Comparison of ENCODE assay signal across 13 cellular contexts in genomic region chr5:136040746-136041415, GRCh38. TPM values are rescaled to one million over a fixed set of nuclear protein-coding genes. Genes with fewer than 3 reads are reported as not detected.
DNase-seq lines count a peak whose midpoint lies in the region; ATAC-seq, FAIRE-seq and TF ChIP-seq lines count a peak whose summit lies in the region.
"Had no signal": no experiment of that assay in that cellular context is flagged by ENCODE, and none has a peak within 500 bp of the region (broad histone marks: within the 10 kb centered on the region; RNA-seq: fewer than 3 reads in every experiment).

No MANE protein-coding gene starts in this region.

- TF ChIP-seq CTCF in RWPE1 (conservative IDR thresholded peaks at IDR 0.05; ENCODE audit: low read depth) (no peak), HepG2 (CRISPR knock-in tag; IDR thresholded peaks at IDR 0.05) (no peak)

- H3K27me3 ChIP-seq in BLaER1 (no peaks in the 10 kb centered on the region), HepG2 (ENCODE audit: control insufficient read depth in 1 of 2, insufficient read depth in 2 of 2, low read length in 2 of 2) (no peaks in the 10 kb centered on the region)

- no peak for DNase-seq in H54 (ENCODE audit: insufficient read length, low spot score)
- no peak for DNase-seq in RWPE1 (ENCODE audit: low spot score)
- no peak for DNase-seq in HepG2 (ENCODE audit: low spot score)
- DNase-seq in head of caudate nucleus = no peak
- DNase-seq in stimulated activated CD4-positive, alpha-beta T cell treated with anti-CD3 and anti-CD28 coated beads, Interleukin-15, amount 100 ng/mL, for 24 hours = no peak
- DNase-seq in NCI-H774 (lab: John Stamatoyannopoulos, UW) = no peak
- DNase-seq: activated naive CD8-positive, alpha-beta T cell treated with anti-CD3 and anti-CD28 coated beads, Interleukin-2, amount 10 ng/mL, durations not matched to agents 7 days and 5 days; NCI-H2227 treated with DMSO at 0.1 percent for 48 hours; psoas muscle had no signal

- H3K36me3 ChIP-seq in BLaER1 = no peaks in the 10 kb centered on the region
- peaks cover 31 to 69% of the 10 kb centered on the region in 2 experiments for H3K36me3 ChIP-seq in HepG2 (replicated peaks in 1 of 2; ENCODE audit: control insufficient read depth in 1 of 2, insufficient read depth in 2 of 2, low read length in 2 of 2)

- H3K9me3 ChIP-seq in BLaER1 (peaks cover 11% of the 10 kb centered on the region), HepG2 (ENCODE audit: low read length) (no peaks in the 10 kb centered on the region)

- H3K4me2 ChIP-seq in BLaER1 = peak overlapping the region; percentile 67
- H3K4me2 ChIP-seq in HepG2 (ENCODE audit: low read depth, low read length) = no peak overlapping the region

- in situ Hi-C loops in HepG2 (cut with HindIII; ENCODE audit: extremely low pct_ligation_motif_present, low pct_unique_long_range_greater_than_20kb) = no loop called here

- TF ChIP-seq RAD21 in HepG2 (CRISPR knock-in tag; IDR thresholded peaks at IDR 0.05) = no peak

- POLR2A ChIA-PET in RWPE1 (lab: Yijun Ruan, JAX; ENCODE audit: low non-redundant PET) (no interaction called here), HepG2 (lab: Yijun Ruan, JAX) (interaction anchor here (1.6 to 5.4 kb wide), 3 partner anchors 9 to 13 kb away, joined by 6 to 29 read pairs (median 11); no protein-coding TSS in a partner anchor)

- no TSS peak for BruUV-seq in HepG2 (replicated peaks; lab: Mats Ljungman, UMichigan)

- H2AFZ ChIP-seq in HepG2 (ENCODE audit: low read length) = no peak overlapping the region

- H3K27ac ChIP-seq in BLaER1 (0 out of 2 replicates have a peak overlapping the region, but pooled peaks have one; percentile 10), RWPE1 (peak overlapping the region; percentile 64), HepG2 (ENCODE audit: extremely low read length, insufficient read depth, low read length) (no peak overlapping the region)
- H3K27ac ChIP-seq: psoas muscle had no signal

- peaks cover 70% of the 10 kb centered on the region for H3K4me1 ChIP-seq in BLaER1
- H3K4me1 ChIP-seq in HepG2 (ENCODE audit: insufficient read depth, low read length) = peaks cover 19% of the 10 kb centered on the region

- H3K9ac ChIP-seq in BLaER1 (no peak overlapping the region), HepG2 (ENCODE audit: insufficient read depth, low read depth, low read length) (no peak overlapping the region)

- H3K4me3 ChIP-seq in BLaER1 (no peak overlapping the region), HepG2 (replicated peaks in 1 of 3; ENCODE audit: insufficient read depth in 1 of 3, low read depth in 2 of 3, low read length in 3 of 3) (no peak overlapping the region)
- H3K4me3 ChIP-seq: psoas muscle had no signal

- CTCF ChIA-PET in RWPE1 (lab: Yijun Ruan, JAX) = interaction anchor here (0.6 to 1.6 kb wide), 3 partner anchors 12 to 1178 kb away, joined by 3 to 5 read pairs (median 3); no protein-coding TSS in a partner anchor
- CTCF ChIA-PET in HepG2 (lab: Yijun Ruan, JAX; ENCODE audit: low intra/inter-chr PET ratio, low total read pairs) = no interaction called here

- 0 out of 2 replicates have a peak, but pooled peaks have one; percentile 3 for TF ChIP-seq POLR2A in H54 (IDR thresholded peaks at IDR 0.05; ENCODE audit: low read depth, low read length)
- no peak for TF ChIP-seq POLR2A in HepG2 (IDR thresholded peaks at IDR 0.05; ENCODE audit: insufficient read depth in 1 of 2, low read depth in 2 of 2, low read length in 2 of 2)

- ATAC-seq in HepG2 (no peak), GM21390 (IDR thresholded peaks at IDR 0.05; ENCODE audit: unreplicated experiment) (no peak)
- ATAC-seq: psoas muscle, WTC11 had no signal

- H4K20me1 ChIP-seq in BLaER1 = no peaks in the 10 kb centered on the region
- no peaks in the 10 kb centered on the region for H4K20me1 ChIP-seq in HepG2 (ENCODE audit: insufficient read depth, low read length)

- H3K79me2 ChIP-seq in HepG2 (ENCODE audit: insufficient read depth, low read length) = peaks cover 4% of the 10 kb centered on the region

- 77% methylated on average over 4 of the region's 4 CpGs for WGBS in HepG2 (ENCODE audit: low lambda C conversion rate)

- intact Hi-C loops in HepG2 (cut with micrococcal nuclease; ENCODE audit: unreplicated experiment) = no loop called here
- intact Hi-C loops in head of caudate nucleus (cut with DNase I) = no loop called here

- FAIRE-seq in H54 (lab: Jason Lieb, UNC) (no peak), HepG2 (lab: Jason Lieb, UNC) (no peak)
- FAIRE-seq: colon had no signal

- TF ChIP-seq EP300 in HepG2 (IDR thresholded peaks at IDR 0.05; ENCODE audit: low read depth in 2 of 2, low read length in 2 of 2) = no peak
- TF ChIP-seq EP300 in HepG2 (CRISPR knock-in tag; IDR thresholded peaks at IDR 0.05; ENCODE audit: borderline replicate concordance) = no peak

TF ChIP-seq in HepG2, 621 proteins besides CTCF, POLR2A, EP300 and RAD21:
- TF ChIP-seq MNT (IDR thresholded peaks at IDR 0.05) = 0 out of 2 replicates have a peak, but pooled peaks have one; percentile 15
- TF ChIP-seq ZBTB8A (CRISPR knock-in tag; IDR thresholded peaks at IDR 0.05; ENCODE audit: borderline replicate concordance, low read depth) = no peak

RNA-seq across cellular contexts. Expression of gene TGFBI, which starts 12.1 kb away (rescaled TPM):
- total RNA-seq in HepG2 (2016; rRNA removed; fragmentation: Illumina TruSeq; extraction: Trizol) = 138 and 275 TPM in 2 replicates
- total RNA-seq in HepG2 (2016; cell fraction: cytosol; rRNA removed; fragmentation: Illumina TruSeq; extraction: Trizol; ENCODE audit: low read depth) = 50.3 and 55.8 TPM in 2 replicates
- total RNA-seq in HepG2 (2016; cell fraction: insoluble cytoplasmic fraction; rRNA removed; fragmentation: Illumina TruSeq; extraction: Trizol) = 131 and 276 TPM in 2 replicates
- total RNA-seq in HepG2 (2016; cell fraction: membrane; rRNA removed; fragmentation: Illumina TruSeq; extraction: Trizol) = 113 and 131 TPM in 2 replicates
- total RNA-seq in HepG2 (2016; cell fraction: nucleus; rRNA removed; fragmentation: Illumina TruSeq; extraction: Trizol) = 247 and 314 TPM in 2 replicates
- polyA plus RNA-seq in HepG2 (2011; rRNA removed) = 441 and 457 TPM in 2 replicates
- polyA plus RNA-seq in HepG2 (2011; cell fraction: cytosol; rRNA removed) = 304 and 337 TPM in 2 replicates
- polyA plus RNA-seq in HepG2 (2011; cell fraction: nucleus; rRNA removed) = 658 and 897 TPM in 2 replicates
- polyA plus RNA-seq in HepG2 (2012) = 309 and 371 TPM in 2 replicates
- 43.1 and 46.7 TPM in 2 replicates for polyA plus RNA-seq in HepG2 (2016; cell fraction: cytosol; fragmentation: Illumina TruSeq; extraction: Trizol; ENCODE audit: low read depth)
- polyA plus RNA-seq in HepG2 (2016; cell fraction: insoluble cytoplasmic fraction; fragmentation: Illumina TruSeq; extraction: Trizol; ENCODE audit: low read depth) = 120 and 134 TPM in 2 replicates
- 83.1 and 98.3 TPM in 2 replicates for polyA plus RNA-seq in HepG2 (2016; cell fraction: membrane; fragmentation: Illumina TruSeq; extraction: Trizol; ENCODE audit: low read depth)
- polyA plus RNA-seq in HepG2 (2016; cell fraction: nucleus; fragmentation: Illumina TruSeq; extraction: Trizol; ENCODE audit: insufficient read depth, low read depth) = 385 and 414 TPM in 2 replicates
- polyA minus RNA-seq in HepG2 (2011; rRNA and poly(A)+ RNA removed; ENCODE audit: low replicate concordance) = 25.5 and 364 TPM in 2 replicates
- 249 and 302 TPM in 2 replicates for polyA minus RNA-seq in HepG2 (2011; cell fraction: cytosol; rRNA and poly(A)+ RNA removed)
- 204 and 216 TPM in 2 replicates for polyA minus RNA-seq in HepG2 (2011; cell fraction: nucleus; rRNA and poly(A)+ RNA removed)
